8 cellular contexts compared by ENCODE assay signal in genomic region chr7:4738711-4739527, GRCh38. TPM values are rescaled to one million over a fixed set of nuclear protein-coding genes. Genes with fewer than 3 reads are reported as not detected.
DNase-seq lines count a peak whose midpoint lies in the region; ATAC-seq and TF ChIP-seq lines count a peak whose summit lies in the region.

No MANE protein-coding gene starts in this region.

- H2BK5ac ChIP-seq in mesenchymal stem cell (ENCODE audit: low read depth, low read length, poor library complexity, severe bottlenecking), result peak overlapping the region; percentile 61

- 5% methylated on average over 21 of the region's 23 CpGs for WGBS in mesenchymal stem cell

- peak overlapping the region; percentile 85 to 93 for H3K18ac ChIP-seq in mesenchymal stem cell (ENCODE audit: low read depth in 1 of 2, low read length in 2 of 2)

- no peak overlapping the region for H3K14ac ChIP-seq in mesenchymal stem cell (ENCODE audit: low read length in 2 of 2)

- peaks cover 14% of the 10 kb centered on the region for H3K4me1 ChIP-seq in GM23338 (ENCODE audit: insufficient read depth)
- H3K4me1 ChIP-seq in mesenchymal stem cell (ENCODE audit: control insufficient read depth, insufficient read depth, low read depth, low read length), result peaks cover 48% of the 10 kb centered on the region

- H3F3A ChIP-seq in GM23338 (replicated peaks; ENCODE audit: low read depth), result no peaks in the 10 kb centered on the region; the same call in 1 of the 2 replicates

- DNase-seq in A172 (ENCODE audit: low spot score) (peak; percentile 95), GM23338 (ENCODE audit: low spot score) (peak; percentile 59), SW480 (ENCODE audit: low spot score) (peak; percentile 75), dermis microvascular lymphatic vessel endothelial cell (ENCODE audit: low read depth in 2 of 2) (peak; percentile 43 to 89), mesenchymal stem cell (peak; percentile 97), type B pancreatic cell (ENCODE audit: extremely low spot score, unreplicated experiment) (no peak), NCI-H1694 (lab: John Stamatoyannopoulos, UW) (no peak)

- peak overlapping the region; percentile 77 for H3K9ac ChIP-seq in mesenchymal stem cell (ENCODE audit: low read length)

- no peak overlapping the region for H2AFZ ChIP-seq in GM23338
- H2AFZ ChIP-seq in mesenchymal stem cell (ENCODE audit: low read depth, low read length), result no peak overlapping the region

- H3K36me3 ChIP-seq in GM23338 (ENCODE audit: insufficient read depth) (no peaks in the 10 kb centered on the region), mesenchymal stem cell (ENCODE audit: control insufficient read depth in 1 of 2, insufficient read depth in 2 of 2, low read depth in 1 of 2, low read length in 2 of 2) (peaks cover 38 to 48% of the 10 kb centered on the region in 2 experiments)

- H3K4me1 Mint-ChIP-seq in GM23338 (peaks cover 22% of the 10 kb centered on the region), type B pancreatic cell (ENCODE audit: unreplicated experiment) (peaks cover 32% of the 10 kb centered on the region)

- H3K27ac Mint-ChIP-seq in GM23338, result peak overlapping the region; percentile 74
- H3K27ac Mint-ChIP-seq in type B pancreatic cell, result peak overlapping the region; percentile 88

- no peaks in the 10 kb centered on the region for H3K9me3 ChIP-seq in mesenchymal stem cell (ENCODE audit: control insufficient read depth, low read length)

- peak overlapping the region; percentile 21 for H2BK120ac ChIP-seq in mesenchymal stem cell (ENCODE audit: low read depth, low read length)

- H3K9me3 Mint-ChIP-seq in GM23338 (no peaks in the 10 kb centered on the region), type B pancreatic cell (no peaks in the 10 kb centered on the region)

- ATAC-seq in GM23338 (peak; percentile 79), HG03520 (IDR thresholded peaks at IDR 0.05; ENCODE audit: unreplicated experiment) (no peak)

- H4K91ac ChIP-seq in mesenchymal stem cell (ENCODE audit: low read length), result peak overlapping the region; percentile 85

- peak overlapping the region; percentile 56 for H2BK15ac ChIP-seq in mesenchymal stem cell (ENCODE audit: low read depth, poor library complexity, severe bottlenecking)

- H3K4me2 ChIP-seq in GM23338 (peak overlapping the region; percentile 49), mesenchymal stem cell (ENCODE audit: low read length, poor library complexity, severe bottlenecking) (peak overlapping the region; percentile 55)

- no peaks in the 10 kb centered on the region; the same call in 1 of the 2 replicates for H3K79me2 ChIP-seq in GM23338 (replicated peaks; ENCODE audit: insufficient read depth)

- H3K27me3 Mint-ChIP-seq in GM23338 (ENCODE audit: insufficient read depth, low read depth, poor library complexity) (peaks cover 26% of the 10 kb centered on the region), type B pancreatic cell (no peaks in the 10 kb centered on the region)

- H3K4ac ChIP-seq in mesenchymal stem cell (ENCODE audit: low read depth in 1 of 2, low read length in 2 of 2), result peak overlapping the region; percentile 11 to 88

- H3K79me1 ChIP-seq in mesenchymal stem cell (replicated peaks; ENCODE audit: low read length, poor library complexity, severe bottlenecking), result peaks cover 44% of the 10 kb centered on the region

- H4K8ac ChIP-seq in mesenchymal stem cell (ENCODE audit: low read length), result peak overlapping the region; percentile 91

- peak overlapping the region; percentile 78 to 81 for H2BK12ac ChIP-seq in mesenchymal stem cell (ENCODE audit: low read length in 2 of 2)

- H4K20me1 ChIP-seq in GM23338 (replicated peaks; ENCODE audit: insufficient read depth), result peaks cover 34% of the 10 kb centered on the region

- H3K27me3 ChIP-seq in GM23338 (ENCODE audit: insufficient read depth), result peaks cover 16% of the 10 kb centered on the region
- no peaks in the 10 kb centered on the region for H3K27me3 ChIP-seq in mesenchymal stem cell (ENCODE audit: control insufficient read depth in 1 of 2, insufficient read depth in 1 of 2, low read length in 2 of 2)

- H3K23ac ChIP-seq in mesenchymal stem cell (ENCODE audit: low read length in 2 of 2), result no peak overlapping the region

- H3K9me2 ChIP-seq in GM23338 (ENCODE audit: insufficient read depth), result no peaks in the 10 kb centered on the region

- TF ChIP-seq CTCF in GM23338 (conservative IDR thresholded peaks at IDR 0.05; ENCODE audit: low read depth in 2 of 2), result no peak
- TF ChIP-seq CTCF in type B pancreatic cell (conservative IDR thresholded peaks at IDR 0.05), result no peak

- H3K27ac ChIP-seq in GM23338 (ENCODE audit: low read depth) (0 out of 2 replicates have a peak overlapping the region, but pooled peaks have one; percentile 42), mesenchymal stem cell (ENCODE audit: low read length, poor library complexity, severe bottlenecking) (peak overlapping the region; percentile 90)

- H3K4me3 ChIP-seq in GM23338 (no peak overlapping the region), mesenchymal stem cell (ENCODE audit: insufficient read depth in 1 of 2, low read depth in 1 of 2, low read length in 2 of 2) (peak overlapping the region in 1 of 2 experiments; percentile 57)

- peak overlapping the region; percentile 95 for H2AK5ac ChIP-seq in mesenchymal stem cell (ENCODE audit: low read length, severe bottlenecking)

- H3K36me3 Mint-ChIP-seq in GM23338 (ENCODE audit: low read depth) (peaks cover 18% of the 10 kb centered on the region), type B pancreatic cell (peaks cover 11% of the 10 kb centered on the region)

- no peak overlapping the region for H3K4me3 Mint-ChIP-seq in GM23338
- peak overlapping the region; percentile 59 for H3K4me3 Mint-ChIP-seq in type B pancreatic cell

TF ChIP-seq in GM23338, 12 proteins besides CTCF, POLR2A, EP300 and RAD21:
- TF ChIP-seq REST (IDR thresholded peaks at IDR 0.05; ENCODE audit: unreplicated experiment), result no peak
- TF ChIP-seq ZNF331 (CRISPR knock-in tag; IDR thresholded peaks at IDR 0.05; ENCODE audit: low read depth), result no peak
- TF ChIP-seq CREB1 (CRISPR knock-in tag; IDR thresholded peaks at IDR 0.05; ENCODE audit: low read depth), result no peak

RNA-seq across cellular contexts. Expression of gene AP5Z1, which starts 36.5 kb away (rescaled TPM):
- total RNA-seq in A172 (2014; rRNA removed; shearing (Covaris generic)), result 21.2 and 38.4 TPM in 2 replicates
- total RNA-seq in GM23338 (2014; rRNA removed; shearing (Covaris generic)), result 28.8 and 31.2 TPM in 2 replicates
- 16.3 and 16.4 TPM in 2 replicates for polyA plus RNA-seq in GM23338 (2016; fragmentation: Nextera tagmentation; extraction: Ambion mirVana)
- total RNA-seq in dermis microvascular lymphatic vessel endothelial cell (17.6 and 33.1 TPM in 2 replicates), type B pancreatic cell (ENCODE audit: low replicate concordance) (36.9 and 53.2 TPM in 2 replicates)
- polyA plus RNA-seq in mesenchymal stem cell (2013, experiment 1 of 2), result 30.2 TPM
- 30.0 TPM for polyA plus RNA-seq in mesenchymal stem cell (2013, experiment 2 of 2)

RNA-seq across cellular contexts. Expression of gene FOXK1, which starts 56.8 kb away (rescaled TPM):
- 8.3 and 16.6 TPM in 2 replicates for total RNA-seq in A172 (2014; rRNA removed; shearing (Covaris generic))
- 12.7 and 13.9 TPM in 2 replicates for total RNA-seq in GM23338 (2014; rRNA removed; shearing (Covaris generic))
- 2.0 and 2.3 TPM in 2 replicates for polyA plus RNA-seq in GM23338 (2016; fragmentation: Nextera tagmentation; extraction: Ambion mirVana)
- total RNA-seq in dermis microvascular lymphatic vessel endothelial cell, result 21.2 TPM in 2 replicates
- polyA plus RNA-seq in mesenchymal stem cell (2013, experiment 1 of 2), result 12.9 TPM
- 12.3 TPM for polyA plus RNA-seq in mesenchymal stem cell (2013, experiment 2 of 2)
- 55.1 and 55.2 TPM in 2 replicates for total RNA-seq in type B pancreatic cell (ENCODE audit: low replicate concordance)

Comparison
In these comparisons a context has a peak if more than half of its experiments do, and no peak if none do; other contexts are left out.
1. DNase-seq: peak in A172 (single experiment), GM23338 (single experiment), SW480 (single experiment), dermis microvascular lymphatic vessel endothelial cell (2 of 2) and mesenchymal stem cell (single experiment); none in type B pancreatic cell (single experiment) and NCI-H1694 (single experiment).